ENCODE assay signal across 11 cellular contexts in genomic region chr14:68593806-68594536, GRCh38.
DNase-seq lines count a peak whose midpoint lies in the region; ATAC-seq and TF ChIP-seq lines count a peak whose summit lies in the region.
"Had no signal": no experiment of that assay in that cellular context is flagged by ENCODE, and none has a peak within 500 bp of the region (broad histone marks: within the 10 kb centered on the region; RNA-seq: fewer than 3 reads in every experiment).

No MANE protein-coding gene starts in this region.

- H3K4me3 Mint-ChIP-seq in stimulated activated naive B cell treated with anti-CD40 and anti-IgM and Interleukin-4, amounts not matched to agents 10 μg/mL and 1 μg/mL and 100 μg/mL, for 72 hours: peak overlapping the region; percentile 21 to 26

- peak; percentile 60 for DNase-seq in NCI-H82 (lab: John Stamatoyannopoulos, UW)
- DNase-seq in NCI-H82 treated with DMSO at 0.1 percent for 48 hours (lab: John Stamatoyannopoulos, UW; ENCODE audit: unreplicated experiment): no peak
- DNase-seq in RWPE2 (ENCODE audit: low spot score): peak; percentile 21
- DNase-seq in fibroblast of mammary gland (ENCODE audit: low read depth): peak; percentile 56
- DNase-seq in stimulated activated naive B cell treated with anti-CD40 and anti-IgM and Interleukin-4, amounts not matched to agents 10 μg/mL and 1 μg/mL and 100 μg/mL, for 72 hours: peak; percentile 9
- DNase-seq in NCI-H1417 treated with DMSO at 0.1 percent for 48 hours (lab: John Stamatoyannopoulos, UW): no peak
- DNase-seq: activated T-cell treated with anti-CD3 and anti-CD28 coated beads for 4 hours; NK-92 treated with Interleukin-12 subunit alpha and Interleukin-12 subunit beta, amount 100 ng/mL, for 24 hours; stimulated activated CD8-positive, alpha-beta memory T cell treated with anti-CD3 and anti-CD28 coated beads, Interleukin-4, amount 100 ng/mL, for 48 hours had no signal

- peak overlapping the region; percentile 5 for H3K27ac ChIP-seq in RWPE2 (ENCODE audit: poor library complexity, severe bottlenecking)

- H3K4me1 Mint-ChIP-seq in stimulated activated naive B cell treated with anti-CD40 and anti-IgM and Interleukin-4, amounts not matched to agents 10 μg/mL and 1 μg/mL and 100 μg/mL, for 72 hours: peaks cover 33 to 45% of the 10 kb centered on the region in 2 donors

- H3K36me3 Mint-ChIP-seq in stimulated activated naive B cell treated with anti-CD40 and anti-IgM and Interleukin-4, amounts not matched to agents 10 μg/mL and 1 μg/mL and 100 μg/mL, for 72 hours: peaks cover 2 to 5% of the 10 kb centered on the region in 2 donors

- no peaks in the 10 kb centered on the region for H3K27me3 ChIP-seq in RWPE2 (ENCODE audit: insufficient read depth, poor library complexity, severe bottlenecking)

- peaks cover 10% of the 10 kb centered on the region for H3K4me1 ChIP-seq in RWPE2 (ENCODE audit: insufficient read depth, poor library complexity, severe bottlenecking)

- no peaks in the 10 kb centered on the region for H3K9me3 ChIP-seq in RWPE2 (ENCODE audit: severe bottlenecking)

- H3K27ac Mint-ChIP-seq in stimulated activated naive B cell treated with anti-CD40 and anti-IgM and Interleukin-4, amounts not matched to agents 10 μg/mL and 1 μg/mL and 100 μg/mL, for 72 hours: peak overlapping the region; percentile 81

- H3K27me3 Mint-ChIP-seq in stimulated activated naive B cell treated with anti-CD40 and anti-IgM and Interleukin-4, amounts not matched to agents 10 μg/mL and 1 μg/mL and 100 μg/mL, for 72 hours: peaks cover 0 to 7% of the 10 kb centered on the region in 2 donors

- no peaks in the 10 kb centered on the region for H3K36me3 ChIP-seq in RWPE2 (ENCODE audit: low read depth)

- H3K4me3 ChIP-seq in RWPE2 (ENCODE audit: severe bottlenecking) (no peak overlapping the region), fibroblast of mammary gland (ENCODE audit: control insufficient read depth, low read depth, low read length) (no peak overlapping the region)

- H3K9me3 Mint-ChIP-seq in stimulated activated naive B cell treated with anti-CD40 and anti-IgM and Interleukin-4, amounts not matched to agents 10 μg/mL and 1 μg/mL and 100 μg/mL, for 72 hours: peaks cover 0 to 2% of the 10 kb centered on the region in 2 donors

- ATAC-seq in RWPE2 (ENCODE audit: low read depth) (no peak), GM19328 (IDR thresholded peaks at IDR 0.05; ENCODE audit: unreplicated experiment) (no peak), HG02981 (IDR thresholded peaks at IDR 0.05; ENCODE audit: unreplicated experiment) (no peak)
- ATAC-seq in stimulated activated naive B cell treated with anti-CD40 and anti-IgM and Interleukin-4, amounts not matched to agents 10 μg/mL and 1 μg/mL and 100 μg/mL, for 72 hours (replicated peaks): peak; percentile 79 to 83

- TF ChIP-seq CTCF in RWPE2 (IDR thresholded peaks at IDR 0.05; ENCODE audit: poor library complexity, severe bottlenecking): no peak
- TF ChIP-seq CTCF in fibroblast of mammary gland (conservative IDR thresholded peaks at IDR 0.05; ENCODE audit: control insufficient read depth, insufficient read depth, low read depth, low read length): no peak

Comparison
In these comparisons a context has a peak if more than half of its experiments do, and no peak if none do; other contexts are left out.
1. DNase-seq: peak in NCI-H82 (single experiment), RWPE2 (single experiment), fibroblast of mammary gland (single experiment) and stimulated activated naive B cell treated with anti-CD40 and anti-IgM and Interleukin-4, amounts not matched to agents 10 μg/mL and 1 μg/mL and 100 μg/mL, for 72 hours (single experiment); none in NCI-H82 treated with DMSO at 0.1 percent for 48 hours (single experiment) and NCI-H1417 treated with DMSO at 0.1 percent for 48 hours (single experiment).
2. ATAC-seq: peak in stimulated activated naive B cell treated with anti-CD40 and anti-IgM and Interleukin-4, amounts not matched to agents 10 μg/mL and 1 μg/mL and 100 μg/mL, for 72 hours (2 of 2); none in RWPE2 (single experiment), GM19328 (single experiment) and HG02981 (single experiment).